ENCODE assay signal across 10 cellular contexts in genomic region chr21:25313891-25314646, GRCh38.
DNase-seq lines count a peak whose midpoint lies in the region; ATAC-seq and TF ChIP-seq lines count a peak whose summit lies in the region.
"Had no signal": no experiment of that assay in that cellular context is flagged by ENCODE, and none has a peak within 500 bp of the region (broad histone marks: within the 10 kb centered on the region; RNA-seq: fewer than 3 reads in every experiment).

No MANE protein-coding gene starts in this region.

- no peak for TF ChIP-seq POLR2A in breast epithelium (IDR thresholded peaks at IDR 0.05)
- TF ChIP-seq POLR2A in body of pancreas (IDR thresholded peaks at IDR 0.05), result no peak
- TF ChIP-seq POLR2A in upper lobe of left lung (IDR thresholded peaks at IDR 0.05), result no peak

- TF ChIP-seq CTCF in MCF 10A (IDR thresholded peaks at IDR 0.05; ENCODE audit: unreplicated experiment), result peak; percentile 64
- TF ChIP-seq CTCF in breast epithelium (IDR thresholded peaks at IDR 0.05), result no peak
- TF ChIP-seq CTCF in body of pancreas (IDR thresholded peaks at IDR 0.05), result peak in 4 of 7 experiments; percentile 20 to 46 (median 34)
- peak in 3 of 6 experiments; percentile 15 to 38 (median 37) for TF ChIP-seq CTCF in upper lobe of left lung (IDR thresholded peaks at IDR 0.05)

- peaks cover 8% of the 10 kb centered on the region for H3K9me3 Mint-ChIP-seq in MCF 10A (ENCODE audit: unreplicated experiment)
- peaks cover 6% of the 10 kb centered on the region for H3K9me3 Mint-ChIP-seq in stimulated activated memory B cell treated with anti-CD40 and anti-IgM and Interleukin-4, amounts not matched to agents 10 μg/mL and 1 μg/mL and 100 μg/mL, for 72 hours
- H3K9me3 Mint-ChIP-seq: CD4-positive, alpha-beta T cell had no signal

- no peak for TF ChIP-seq EP300 in upper lobe of left lung (IDR thresholded peaks at IDR 0.05)

- H3K4me3 ChIP-seq in breast epithelium (no peak overlapping the region), body of pancreas (no peak overlapping the region), upper lobe of left lung (no peak overlapping the region)

- no TSS peak for BruUV-seq in MCF 10A (replicated peaks; lab: Mats Ljungman, UMichigan)

- 31 to 32% methylated on average over 4 of the region's 4 CpGs for WGBS in body of pancreas, 2 donors
- 38 to 48% methylated on average over 4 of the region's 4 CpGs for WGBS in upper lobe of left lung, 2 donors

- ATAC-seq in body of pancreas (no peak), HG03460 (IDR thresholded peaks at IDR 0.05; ENCODE audit: unreplicated experiment) (no peak), GM19328 (IDR thresholded peaks at IDR 0.05; ENCODE audit: unreplicated experiment) (no peak), upper lobe of left lung (ENCODE audit: low FRiP score in 2 of 2) (no peak)
- no peak for ATAC-seq in stimulated activated memory B cell treated with anti-CD40 and anti-IgM and Interleukin-4, amounts not matched to agents 10 μg/mL and 1 μg/mL and 100 μg/mL, for 72 hours

- H3K27ac ChIP-seq in breast epithelium, result no peak overlapping the region
- no peak overlapping the region for H3K27ac ChIP-seq in body of pancreas
- H3K27ac ChIP-seq in upper lobe of left lung, result no peak overlapping the region

- no peaks in the 10 kb centered on the region for H3K36me3 ChIP-seq in breast epithelium
- no peaks in the 10 kb centered on the region for H3K36me3 ChIP-seq in body of pancreas (replicated peaks in 1 of 2; ENCODE audit: insufficient read depth in 1 of 2, low read depth in 2 of 2)
- H3K36me3 ChIP-seq in upper lobe of left lung, result no peaks in the 10 kb centered on the region

- no peaks in the 10 kb centered on the region for H3K4me1 Mint-ChIP-seq in MCF 10A (ENCODE audit: insufficient read depth, unreplicated experiment)
- H3K4me1 Mint-ChIP-seq in stimulated activated memory B cell treated with anti-CD40 and anti-IgM and Interleukin-4, amounts not matched to agents 10 μg/mL and 1 μg/mL and 100 μg/mL, for 72 hours, result peaks cover 14% of the 10 kb centered on the region

- H3K27me3 Mint-ChIP-seq in MCF 10A (ENCODE audit: insufficient read depth, unreplicated experiment), result no peaks in the 10 kb centered on the region
- no peaks in the 10 kb centered on the region for H3K27me3 Mint-ChIP-seq in stimulated activated memory B cell treated with anti-CD40 and anti-IgM and Interleukin-4, amounts not matched to agents 10 μg/mL and 1 μg/mL and 100 μg/mL, for 72 hours
- H3K27me3 Mint-ChIP-seq: CD4-positive, alpha-beta T cell had no signal

- peak; percentile 33 for DNase-seq in MCF 10A (ENCODE audit: unreplicated experiment)
- DNase-seq in breast epithelium (ENCODE audit: low spot score in 2 of 2), result no peak
- peak; percentile 71 for DNase-seq in NCI-H146 (lab: John Stamatoyannopoulos, UW)
- no peak for DNase-seq in body of pancreas
- no peak for DNase-seq in upper lobe of left lung
- DNase-seq: activated naive CD4-positive, alpha-beta T cell; CD4-positive, alpha-beta T cell had no signal

- no peaks in the 10 kb centered on the region for H3K36me3 Mint-ChIP-seq in MCF 10A (ENCODE audit: insufficient read depth, unreplicated experiment)
- peaks cover 5% of the 10 kb centered on the region for H3K36me3 Mint-ChIP-seq in stimulated activated memory B cell treated with anti-CD40 and anti-IgM and Interleukin-4, amounts not matched to agents 10 μg/mL and 1 μg/mL and 100 μg/mL, for 72 hours

- no peaks in the 10 kb centered on the region for H3K4me1 ChIP-seq in breast epithelium
- H3K4me1 ChIP-seq in body of pancreas, result no peaks in the 10 kb centered on the region
- no peaks in the 10 kb centered on the region for H3K4me1 ChIP-seq in upper lobe of left lung

- H3K27ac Mint-ChIP-seq in MCF 10A (ENCODE audit: low read depth, unreplicated experiment), result no peak overlapping the region
- peak overlapping the region; percentile 67 for H3K27ac Mint-ChIP-seq in stimulated activated memory B cell treated with anti-CD40 and anti-IgM and Interleukin-4, amounts not matched to agents 10 μg/mL and 1 μg/mL and 100 μg/mL, for 72 hours
- H3K27ac Mint-ChIP-seq: CD4-positive, alpha-beta T cell had no signal

- H3K27me3 ChIP-seq in breast epithelium (no peaks in the 10 kb centered on the region), body of pancreas (no peaks in the 10 kb centered on the region), upper lobe of left lung (no peaks in the 10 kb centered on the region)

- POLR2A ChIA-PET in MCF 10A (lab: Yijun Ruan, JAX), result no interaction called here

- CTCF ChIA-PET in MCF 10A (lab: Yijun Ruan, JAX), result interaction anchor here (0.5 to 1.7 kb wide), 5 partner anchors 15 to 1459 kb away, joined by 3 to 7 read pairs (median 4); no protein-coding TSS in a partner anchor

- intact Hi-C loops in MCF 10A (cut with micrococcal nuclease) (loop anchor here (1.0 to 5.0 kb wide), 2 partner anchors 272 to 418 kb away; no protein-coding TSS in a partner anchor), breast epithelium (cut with DNase I; ENCODE audit: low total_unique reads) (no loop called here), body of pancreas (cut with DNase I) (no loop called here)

- peaks cover under 1 to 11% of the 10 kb centered on the region in 2 donors for H3K9me3 ChIP-seq in breast epithelium
- no peaks in the 10 kb centered on the region for H3K9me3 ChIP-seq in body of pancreas
- peaks cover 0 to 2% (median 0%) of the 10 kb centered on the region in 4 donors for H3K9me3 ChIP-seq in upper lobe of left lung

- no peak overlapping the region for H3K4me3 Mint-ChIP-seq in MCF 10A (ENCODE audit: unreplicated experiment)
- peak overlapping the region; percentile 29 for H3K4me3 Mint-ChIP-seq in stimulated activated memory B cell treated with anti-CD40 and anti-IgM and Interleukin-4, amounts not matched to agents 10 μg/mL and 1 μg/mL and 100 μg/mL, for 72 hours
- H3K4me3 Mint-ChIP-seq: CD4-positive, alpha-beta T cell had no signal

Comparison
In these comparisons a context has a peak if more than half of its experiments do, and no peak if none do; other contexts are left out.
1. DNase-seq: peak in MCF 10A (single experiment) and NCI-H146 (single experiment); none in breast epithelium (0 of 2), body of pancreas (0 of 4) and upper lobe of left lung (0 of 2).
2. CTCF ChIP-seq: peak in MCF 10A (single experiment) and body of pancreas (4 of 7); none in breast epithelium (0 of 3).